ENCODE assay signal across 8 cellular contexts in the genomic region with DNA sequence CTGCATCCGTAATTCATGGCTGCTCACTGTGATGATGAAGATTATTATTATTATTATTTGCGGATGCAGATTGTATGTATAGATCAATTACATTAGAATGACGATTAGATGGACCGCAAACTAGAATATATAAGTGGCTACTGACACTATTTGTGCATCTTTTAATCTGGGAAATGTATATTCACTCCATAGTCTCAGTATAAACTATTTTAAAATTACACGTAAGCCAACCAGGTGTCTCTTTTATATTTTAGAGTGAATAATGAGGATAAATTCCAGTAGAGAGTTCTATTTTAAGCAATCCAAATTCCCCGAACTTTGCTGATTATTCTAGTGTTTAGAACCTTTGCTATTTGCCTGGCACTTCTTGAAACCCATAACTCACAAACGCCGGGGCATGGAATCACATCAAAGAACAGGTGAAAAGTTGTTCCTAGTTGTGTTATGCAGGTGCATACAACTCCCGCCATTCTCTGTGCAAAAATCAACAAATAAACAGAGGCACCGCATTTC. TPM values are rescaled to one million over a fixed set of nuclear protein-coding genes. Genes with fewer than 3 reads are reported as not detected.
DNase-seq lines count a peak whose midpoint lies in the region; ATAC-seq and TF ChIP-seq lines count a peak whose summit lies in the region.

No MANE protein-coding gene starts in this region.

- peak overlapping the region; percentile 94 for H3K27ac ChIP-seq in CD8-positive, alpha-beta memory T cell (ENCODE audit: low read depth, low read length)
- no peak overlapping the region for H3K27ac ChIP-seq in OCI-LY1 (ENCODE audit: low read depth, low read length, poor library complexity, severe bottlenecking)

- H3K4me2 ChIP-seq in OCI-LY1 (ENCODE audit: low read length) = peak overlapping the region; percentile 75

- TF ChIP-seq CTCF in OCI-LY1 (IDR thresholded peaks at IDR 0.05; ENCODE audit: low read length) (no peak), osteocyte (IDR thresholded peaks at IDR 0.05) (no peak)

- H4K20me1 ChIP-seq in OCI-LY1 (ENCODE audit: insufficient read depth, low read length) = no peaks in the 10 kb centered on the region

- peaks cover 12 to 14% of the 10 kb centered on the region in 2 donors for H3K27me3 Mint-ChIP-seq in CD8-positive, alpha-beta memory T cell
- peaks cover 17 to 22% of the 10 kb centered on the region in 2 donors for H3K27me3 Mint-ChIP-seq in effector memory CD8-positive, alpha-beta T cell
- peaks cover 20% of the 10 kb centered on the region for H3K27me3 Mint-ChIP-seq in osteocyte (ENCODE audit: unreplicated experiment)

- POLR2A ChIA-PET in CD8-positive, alpha-beta memory T cell (lab: Charles Lee) = interaction anchor here (0.6 to 1.0 kb wide), 10 partner anchors 9 to 596 kb away, joined by 3 to 10 read pairs (median 4); partner anchors contain the start of gene CPED1

- peaks cover 22 to 36% (median 25%) of the 10 kb centered on the region in 3 donors for H3K4me1 Mint-ChIP-seq in CD8-positive, alpha-beta memory T cell
- peaks cover 12 to 15% of the 10 kb centered on the region in 2 donors for H3K4me1 Mint-ChIP-seq in effector memory CD8-positive, alpha-beta T cell (ENCODE audit: low read depth in 2 of 2)
- peaks cover 18% of the 10 kb centered on the region for H3K4me1 Mint-ChIP-seq in osteocyte (ENCODE audit: unreplicated experiment)

- H3K9me3 ChIP-seq in CD8-positive, alpha-beta memory T cell (ENCODE audit: low read length) = no peaks in the 10 kb centered on the region
- no peaks in the 10 kb centered on the region for H3K9me3 ChIP-seq in OCI-LY1 (ENCODE audit: low read length)

- peaks cover 25% of the 10 kb centered on the region for H3K79me2 ChIP-seq in OCI-LY1 (ENCODE audit: insufficient read depth, low read length)

- H3F3A ChIP-seq in OCI-LY1 (ENCODE audit: insufficient read depth, low read length) = no peaks in the 10 kb centered on the region

- H3K4me3 ChIP-seq in CD8-positive, alpha-beta memory T cell (ENCODE audit: low read length) = peak overlapping the region; percentile 95
- H3K4me3 ChIP-seq in OCI-LY1 (ENCODE audit: low read depth, low read length, poor library complexity, severe bottlenecking) = peak overlapping the region; percentile 73

- H3K4me1 ChIP-seq in CD8-positive, alpha-beta memory T cell (ENCODE audit: insufficient read depth, low read length) = peaks cover 15% of the 10 kb centered on the region
- H3K4me1 ChIP-seq in OCI-LY1 (ENCODE audit: insufficient read depth, low read length, severe bottlenecking) = peaks cover 28% of the 10 kb centered on the region

- H3K9me2 ChIP-seq in OCI-LY1 (ENCODE audit: low read depth, low read length) = no peaks in the 10 kb centered on the region

- peak overlapping the region; percentile 70 for H3K9ac ChIP-seq in OCI-LY1 (ENCODE audit: low read length)

- H3K36me3 Mint-ChIP-seq in CD8-positive, alpha-beta memory T cell = peaks cover 0 to 39% (median 0%) of the 10 kb centered on the region in 3 donors
- peaks cover 40% of the 10 kb centered on the region for H3K36me3 Mint-ChIP-seq in effector memory CD8-positive, alpha-beta T cell (ENCODE audit: insufficient read depth)
- peaks cover 8% of the 10 kb centered on the region for H3K36me3 Mint-ChIP-seq in osteocyte (ENCODE audit: unreplicated experiment)

- H3K36me3 ChIP-seq in CD8-positive, alpha-beta memory T cell (ENCODE audit: insufficient read depth, low read length) = no peaks in the 10 kb centered on the region
- H3K36me3 ChIP-seq in OCI-LY1 (ENCODE audit: insufficient read depth, low read length) = peaks cover 27% of the 10 kb centered on the region

- H3K4me3 Mint-ChIP-seq in CD8-positive, alpha-beta memory T cell = peak overlapping the region; percentile 90 to 99 (median 97)
- H3K4me3 Mint-ChIP-seq in effector memory CD8-positive, alpha-beta T cell = peak overlapping the region; percentile 92 to 95
- peak overlapping the region; percentile 92 for H3K4me3 Mint-ChIP-seq in osteocyte (ENCODE audit: unreplicated experiment)

- peak overlapping the region; percentile 97 to 100 (median 99) for H3K27ac Mint-ChIP-seq in CD8-positive, alpha-beta memory T cell
- H3K27ac Mint-ChIP-seq in effector memory CD8-positive, alpha-beta T cell = peak overlapping the region; percentile 99 to 100
- peak overlapping the region; percentile 99 for H3K27ac Mint-ChIP-seq in osteocyte (ENCODE audit: unreplicated experiment)

- no peak for DNase-seq in CD8-positive, alpha-beta memory T cell
- DNase-seq in effector memory CD8-positive, alpha-beta T cell = no peak
- DNase-seq in osteocyte (ENCODE audit: extremely low spot score, unreplicated experiment) (no peak), NCI-H1436 treated with DMSO at 0.1 percent for 48 hours (lab: John Stamatoyannopoulos, UW) (no peak)
- no peak for DNase-seq in activated CD4-positive, CD25-positive, alpha-beta regulatory T cell treated with anti-CD3 and anti-CD28 coated beads, Interleukin-2, amount 50 U/mL, for 72 hours

- H3K9me3 Mint-ChIP-seq in CD8-positive, alpha-beta memory T cell = no peaks in the 10 kb centered on the region
- no peaks in the 10 kb centered on the region for H3K9me3 Mint-ChIP-seq in effector memory CD8-positive, alpha-beta T cell
- no peaks in the 10 kb centered on the region for H3K9me3 Mint-ChIP-seq in osteocyte (ENCODE audit: unreplicated experiment)

- peak overlapping the region; percentile 93 for H2AFZ ChIP-seq in OCI-LY1 (ENCODE audit: low read length)

- CTCF ChIA-PET in CD8-positive, alpha-beta memory T cell (lab: Charles Lee) = no interaction called here

- ATAC-seq in effector memory CD8-positive, alpha-beta T cell (replicated peaks) = no peak
- no peak for ATAC-seq in HG02571 (IDR thresholded peaks at IDR 0.05; ENCODE audit: unreplicated experiment)
- ATAC-seq in GM18498 (IDR thresholded peaks at IDR 0.05; ENCODE audit: unreplicated experiment) = no peak

- H3K27me3 ChIP-seq in CD8-positive, alpha-beta memory T cell (ENCODE audit: insufficient read depth, low read length, poor library complexity, severe bottlenecking) = no peaks in the 10 kb centered on the region
- H3K27me3 ChIP-seq in OCI-LY1 (ENCODE audit: insufficient read depth, low read length) = no peaks in the 10 kb centered on the region

RNA-seq across cellular contexts. Expression of gene ING3, which starts 0.5 kb away (rescaled TPM):
- total RNA-seq in CD8-positive, alpha-beta memory T cell = 10 to 100 TPM; 24.4 to 30.7 TPM
- 31.6 TPM for polyA plus RNA-seq in CD8-positive, alpha-beta memory T cell
- total RNA-seq in osteocyte = 20.2 and 20.7 TPM in 2 replicates

RNA-seq across cellular contexts. Expression of gene CPED1, which starts 38.4 kb away (rescaled TPM):
- total RNA-seq in CD8-positive, alpha-beta memory T cell = under 1 TPM; 0.09 to 0.27 TPM
- polyA plus RNA-seq in CD8-positive, alpha-beta memory T cell = not detected
- total RNA-seq in osteocyte = 3.4 and 3.9 TPM in 2 replicates
